ENCODE assay signal across 1 cellular context in the genomic region with DNA sequence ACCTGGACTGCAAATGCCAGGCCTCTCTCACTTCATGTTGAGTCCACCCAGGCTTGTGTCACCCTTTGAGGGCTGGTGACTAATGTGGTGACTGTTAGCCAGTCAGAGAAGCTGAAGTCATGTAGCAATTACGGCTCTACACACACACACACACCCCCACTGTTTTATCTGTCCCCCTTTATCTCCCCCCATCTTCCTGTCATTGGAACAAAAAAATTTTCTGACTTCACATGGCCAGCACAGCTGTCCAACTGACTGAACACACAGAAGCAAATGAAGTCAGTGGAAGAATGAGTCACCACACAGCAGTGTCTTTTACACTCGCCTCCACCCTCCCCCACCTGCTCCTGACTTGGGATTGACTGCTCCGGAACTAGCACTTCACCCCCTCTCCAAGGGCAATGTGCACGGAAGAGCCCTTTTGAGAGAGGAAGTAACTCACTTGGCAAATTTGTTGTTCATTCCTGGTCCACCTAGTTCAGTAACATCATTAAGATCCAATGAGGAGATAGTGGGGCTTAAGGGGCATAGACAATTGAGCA.
TF ChIP-seq lines count a peak whose summit lies in the region.

No MANE protein-coding gene starts in this region.

TF ChIP-seq in HEK293, 187 proteins besides CTCF, POLR2A, EP300 and RAD21 (continued from another document and continues in another):
- TF ChIP-seq, protein P1, sequence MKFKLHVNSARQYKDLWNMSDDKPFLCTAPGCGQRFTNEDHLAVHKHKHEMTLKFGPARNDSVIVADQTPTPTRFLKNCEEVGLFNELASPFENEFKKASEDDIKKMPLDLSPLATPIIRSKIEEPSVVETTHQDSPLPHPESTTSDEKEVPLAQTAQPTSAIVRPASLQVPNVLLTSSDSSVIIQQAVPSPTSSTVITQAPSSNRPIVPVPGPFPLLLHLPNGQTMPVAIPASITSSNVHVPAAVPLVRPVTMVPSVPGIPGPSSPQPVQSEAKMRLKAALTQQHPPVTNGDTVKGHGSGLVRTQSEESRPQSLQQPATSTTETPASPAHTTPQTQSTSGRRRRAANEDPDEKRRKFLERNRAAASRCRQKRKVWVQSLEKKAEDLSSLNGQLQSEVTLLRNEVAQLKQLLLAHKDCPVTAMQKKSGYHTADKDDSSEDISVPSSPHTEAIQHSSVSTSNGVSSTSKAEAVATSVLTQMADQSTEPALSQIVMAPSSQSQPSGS (tag by site-specific recombination; IDR thresholded peaks at IDR 0.05; ENCODE audit: low read depth): peak; percentile 34; the same call in 1 of the 2 replicates
- TF ChIP-seq GLI2 (tag by site-specific recombination; IDR thresholded peaks at IDR 0.05; ENCODE audit: borderline replicate concordance, low read depth): no peak; the same call in 1 of the 2 replicates
- no peak for TF ChIP-seq ZSCAN30 (tag by site-specific recombination; IDR thresholded peaks at IDR 0.05)
- TF ChIP-seq, protein P2, sequence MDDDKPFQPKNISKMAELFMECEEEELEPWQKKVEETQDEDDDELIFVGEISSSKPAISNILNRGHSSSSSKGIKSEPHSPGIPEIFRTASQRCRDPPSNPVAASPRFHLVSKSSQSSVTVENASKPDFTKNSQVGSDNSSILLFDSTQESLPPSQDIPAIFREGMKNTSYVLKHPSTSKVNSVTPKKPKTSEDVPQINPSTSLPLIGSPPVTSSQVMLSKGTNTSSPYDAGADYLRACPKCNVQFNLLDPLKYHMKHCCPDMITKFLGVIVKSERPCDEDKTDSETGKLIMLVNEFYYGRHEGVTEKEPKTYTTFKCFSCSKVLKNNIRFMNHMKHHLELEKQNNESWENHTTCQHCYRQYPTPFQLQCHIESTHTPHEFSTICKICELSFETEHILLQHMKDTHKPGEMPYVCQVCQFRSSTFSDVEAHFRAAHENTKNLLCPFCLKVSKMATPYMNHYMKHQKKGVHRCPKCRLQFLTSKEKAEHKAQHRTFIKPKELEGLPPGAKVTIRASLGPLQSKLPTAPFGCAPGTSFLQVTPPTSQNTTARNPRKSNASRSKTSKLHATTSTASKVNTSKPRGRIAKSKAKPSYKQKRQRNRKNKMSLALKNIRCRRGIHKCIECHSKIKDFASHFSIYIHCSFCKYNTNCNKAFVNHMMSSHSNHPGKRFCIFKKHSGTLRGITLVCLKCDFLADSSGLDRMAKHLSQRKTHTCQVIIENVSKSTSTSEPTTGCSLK (tag by site-specific recombination; IDR thresholded peaks at IDR 0.05): no peak
- TF ChIP-seq ZNF785 (tag by site-specific recombination; IDR thresholded peaks at IDR 0.05): no peak
- no peak for TF ChIP-seq ZNF76 (tag by site-specific recombination; IDR thresholded peaks at IDR 0.05; ENCODE audit: borderline replicate concordance, low read depth)
- TF ChIP-seq, protein P3, sequence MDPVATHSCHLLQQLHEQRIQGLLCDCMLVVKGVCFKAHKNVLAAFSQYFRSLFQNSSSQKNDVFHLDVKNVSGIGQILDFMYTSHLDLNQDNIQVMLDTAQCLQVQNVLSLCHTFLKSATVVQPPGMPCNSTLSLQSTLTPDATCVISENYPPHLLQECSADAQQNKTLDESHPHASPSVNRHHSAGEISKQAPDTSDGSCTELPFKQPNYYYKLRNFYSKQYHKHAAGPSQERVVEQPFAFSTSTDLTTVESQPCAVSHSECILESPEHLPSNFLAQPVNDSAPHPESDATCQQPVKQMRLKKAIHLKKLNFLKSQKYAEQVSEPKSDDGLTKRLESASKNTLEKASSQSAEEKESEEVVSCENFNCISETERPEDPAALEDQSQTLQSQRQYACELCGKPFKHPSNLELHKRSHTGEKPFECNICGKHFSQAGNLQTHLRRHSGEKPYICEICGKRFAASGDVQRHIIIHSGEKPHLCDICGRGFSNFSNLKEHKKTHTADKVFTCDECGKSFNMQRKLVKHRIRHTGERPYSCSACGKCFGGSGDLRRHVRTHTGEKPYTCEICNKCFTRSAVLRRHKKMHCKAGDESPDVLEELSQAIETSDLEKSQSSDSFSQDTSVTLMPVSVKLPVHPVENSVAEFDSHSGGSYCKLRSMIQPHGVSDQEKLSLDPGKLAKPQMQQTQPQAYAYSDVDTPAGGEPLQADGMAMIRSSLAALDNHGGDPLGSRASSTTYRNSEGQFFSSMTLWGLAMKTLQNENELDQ (tag by site-specific recombination; IDR thresholded peaks at IDR 0.05; ENCODE audit: low read depth): no peak
- TF ChIP-seq, protein P4, sequence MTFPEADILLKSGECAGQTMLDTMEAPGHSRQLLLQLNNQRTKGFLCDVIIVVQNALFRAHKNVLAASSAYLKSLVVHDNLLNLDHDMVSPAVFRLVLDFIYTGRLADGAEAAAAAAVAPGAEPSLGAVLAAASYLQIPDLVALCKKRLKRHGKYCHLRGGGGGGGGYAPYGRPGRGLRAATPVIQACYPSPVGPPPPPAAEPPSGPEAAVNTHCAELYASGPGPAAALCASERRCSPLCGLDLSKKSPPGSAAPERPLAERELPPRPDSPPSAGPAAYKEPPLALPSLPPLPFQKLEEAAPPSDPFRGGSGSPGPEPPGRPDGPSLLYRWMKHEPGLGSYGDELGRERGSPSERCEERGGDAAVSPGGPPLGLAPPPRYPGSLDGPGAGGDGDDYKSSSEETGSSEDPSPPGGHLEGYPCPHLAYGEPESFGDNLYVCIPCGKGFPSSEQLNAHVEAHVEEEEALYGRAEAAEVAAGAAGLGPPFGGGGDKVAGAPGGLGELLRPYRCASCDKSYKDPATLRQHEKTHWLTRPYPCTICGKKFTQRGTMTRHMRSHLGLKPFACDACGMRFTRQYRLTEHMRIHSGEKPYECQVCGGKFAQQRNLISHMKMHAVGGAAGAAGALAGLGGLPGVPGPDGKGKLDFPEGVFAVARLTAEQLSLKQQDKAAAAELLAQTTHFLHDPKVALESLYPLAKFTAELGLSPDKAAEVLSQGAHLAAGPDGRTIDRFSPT (tag by site-specific recombination; IDR thresholded peaks at IDR 0.05): peak; percentile 86
- TF ChIP-seq ZNF560 (tag by site-specific recombination; IDR thresholded peaks at IDR 0.05; ENCODE audit: borderline replicate concordance): no peak
- TF ChIP-seq ZBTB7A (tag by site-specific recombination; IDR thresholded peaks at IDR 0.05; ENCODE audit: low read depth): no peak
- TF ChIP-seq, protein P5, sequence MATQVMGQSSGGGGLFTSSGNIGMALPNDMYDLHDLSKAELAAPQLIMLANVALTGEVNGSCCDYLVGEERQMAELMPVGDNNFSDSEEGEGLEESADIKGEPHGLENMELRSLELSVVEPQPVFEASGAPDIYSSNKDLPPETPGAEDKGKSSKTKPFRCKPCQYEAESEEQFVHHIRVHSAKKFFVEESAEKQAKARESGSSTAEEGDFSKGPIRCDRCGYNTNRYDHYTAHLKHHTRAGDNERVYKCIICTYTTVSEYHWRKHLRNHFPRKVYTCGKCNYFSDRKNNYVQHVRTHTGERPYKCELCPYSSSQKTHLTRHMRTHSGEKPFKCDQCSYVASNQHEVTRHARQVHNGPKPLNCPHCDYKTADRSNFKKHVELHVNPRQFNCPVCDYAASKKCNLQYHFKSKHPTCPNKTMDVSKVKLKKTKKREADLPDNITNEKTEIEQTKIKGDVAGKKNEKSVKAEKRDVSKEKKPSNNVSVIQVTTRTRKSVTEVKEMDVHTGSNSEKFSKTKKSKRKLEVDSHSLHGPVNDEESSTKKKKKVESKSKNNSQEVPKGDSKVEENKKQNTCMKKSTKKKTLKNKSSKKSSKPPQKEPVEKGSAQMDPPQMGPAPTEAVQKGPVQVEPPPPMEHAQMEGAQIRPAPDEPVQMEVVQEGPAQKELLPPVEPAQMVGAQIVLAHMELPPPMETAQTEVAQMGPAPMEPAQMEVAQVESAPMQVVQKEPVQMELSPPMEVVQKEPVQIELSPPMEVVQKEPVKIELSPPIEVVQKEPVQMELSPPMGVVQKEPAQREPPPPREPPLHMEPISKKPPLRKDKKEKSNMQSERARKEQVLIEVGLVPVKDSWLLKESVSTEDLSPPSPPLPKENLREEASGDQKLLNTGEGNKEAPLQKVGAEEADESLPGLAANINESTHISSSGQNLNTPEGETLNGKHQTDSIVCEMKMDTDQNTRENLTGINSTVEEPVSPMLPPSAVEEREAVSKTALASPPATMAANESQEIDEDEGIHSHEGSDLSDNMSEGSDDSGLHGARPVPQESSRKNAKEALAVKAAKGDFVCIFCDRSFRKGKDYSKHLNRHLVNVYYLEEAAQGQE (tag by site-specific recombination; IDR thresholded peaks at IDR 0.05): peak; percentile 62; the same call in 1 of the 2 replicates
- TF ChIP-seq ZNF335 (tag by site-specific recombination; conservative IDR thresholded peaks at IDR 0.05): peak; percentile 52; the same call in 1 of the 2 replicates
- peak; percentile 82; the same call in 1 of the 2 replicates for TF ChIP-seq SP7 (tag by site-specific recombination; IDR thresholded peaks at IDR 0.05)
- TF ChIP-seq ZBTB21 (tag by site-specific recombination; IDR thresholded peaks at IDR 0.05): peak; percentile 91
- TF ChIP-seq BCL11A (tag by site-specific recombination; IDR thresholded peaks at IDR 0.05; ENCODE audit: low read depth): no peak
- TF ChIP-seq ZFP41 (tag by site-specific recombination; IDR thresholded peaks at IDR 0.05; ENCODE audit: borderline replicate concordance): no peak
- TF ChIP-seq, protein P6, sequence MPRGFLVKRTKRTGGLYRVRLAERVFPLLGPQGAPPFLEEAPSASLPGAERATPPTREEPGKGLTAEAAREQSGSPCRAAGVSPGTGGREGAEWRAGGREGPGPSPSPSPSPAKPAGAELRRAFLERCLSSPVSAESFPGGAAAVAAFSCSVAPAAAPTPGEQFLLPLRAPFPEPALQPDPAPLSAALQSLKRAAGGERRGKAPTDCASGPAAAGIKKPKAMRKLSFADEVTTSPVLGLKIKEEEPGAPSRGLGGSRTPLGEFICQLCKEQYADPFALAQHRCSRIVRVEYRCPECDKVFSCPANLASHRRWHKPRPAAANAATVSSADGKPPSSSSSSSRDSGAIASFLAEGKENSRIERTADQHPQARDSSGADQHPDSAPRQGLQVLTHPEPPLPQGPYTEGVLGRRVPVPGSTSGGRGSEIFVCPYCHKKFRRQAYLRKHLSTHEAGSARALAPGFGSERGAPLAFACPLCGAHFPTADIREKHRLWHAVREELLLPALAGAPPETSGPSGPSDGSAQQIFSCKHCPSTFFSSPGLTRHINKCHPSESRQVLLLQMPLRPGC (tag by site-specific recombination; IDR thresholded peaks at IDR 0.05): peak; percentile 84
- TF ChIP-seq HOXD13 (CRISPR knock-in tag; IDR thresholded peaks at IDR 0.05; ENCODE audit: borderline replicate concordance): no peak
- TF ChIP-seq ZNF830 (tag by site-specific recombination; IDR thresholded peaks at IDR 0.05; ENCODE audit: low read depth): no peak
- TF ChIP-seq REPIN1 (tag by site-specific recombination; IDR thresholded peaks at IDR 0.05; ENCODE audit: low read depth): no peak
- TF ChIP-seq ZNF707 (tag by site-specific recombination; IDR thresholded peaks at IDR 0.05): no peak
- TF ChIP-seq ZEB2 (tag by site-specific recombination; IDR thresholded peaks at IDR 0.05): peak; percentile 98
- no peak for TF ChIP-seq ZNF48 (tag by site-specific recombination; IDR thresholded peaks at IDR 0.05)
- no peak for TF ChIP-seq HOXC10 (CRISPR knock-in tag; IDR thresholded peaks at IDR 0.05)
- TF ChIP-seq, protein P7, sequence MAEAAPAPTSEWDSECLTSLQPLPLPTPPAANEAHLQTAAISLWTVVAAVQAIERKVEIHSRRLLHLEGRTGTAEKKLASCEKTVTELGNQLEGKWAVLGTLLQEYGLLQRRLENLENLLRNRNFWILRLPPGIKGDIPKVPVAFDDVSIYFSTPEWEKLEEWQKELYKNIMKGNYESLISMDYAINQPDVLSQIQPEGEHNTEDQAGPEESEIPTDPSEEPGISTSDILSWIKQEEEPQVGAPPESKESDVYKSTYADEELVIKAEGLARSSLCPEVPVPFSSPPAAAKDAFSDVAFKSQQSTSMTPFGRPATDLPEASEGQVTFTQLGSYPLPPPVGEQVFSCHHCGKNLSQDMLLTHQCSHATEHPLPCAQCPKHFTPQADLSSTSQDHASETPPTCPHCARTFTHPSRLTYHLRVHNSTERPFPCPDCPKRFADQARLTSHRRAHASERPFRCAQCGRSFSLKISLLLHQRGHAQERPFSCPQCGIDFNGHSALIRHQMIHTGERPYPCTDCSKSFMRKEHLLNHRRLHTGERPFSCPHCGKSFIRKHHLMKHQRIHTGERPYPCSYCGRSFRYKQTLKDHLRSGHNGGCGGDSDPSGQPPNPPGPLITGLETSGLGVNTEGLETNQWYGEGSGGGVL (tag by site-specific recombination; IDR thresholded peaks at IDR 0.05): peak; percentile 97
- no peak for TF ChIP-seq ZNF837 (tag by site-specific recombination; IDR thresholded peaks at IDR 0.05)
- TF ChIP-seq ZSCAN16 (tag by site-specific recombination; IDR thresholded peaks at IDR 0.05): no peak
- no peak for TF ChIP-seq SALL2 (tag by site-specific recombination; IDR thresholded peaks at IDR 0.05; ENCODE audit: borderline replicate concordance)
- no peak for TF ChIP-seq ZNF549 (tag by site-specific recombination; IDR thresholded peaks at IDR 0.05)
- no peak for TF ChIP-seq MYNN (tag by site-specific recombination; IDR thresholded peaks at IDR 0.05; ENCODE audit: borderline replicate concordance)
- TF ChIP-seq ZNF140 (tag by site-specific recombination; IDR thresholded peaks at IDR 0.05): peak; percentile 78
- TF ChIP-seq ZNF221 (tag by site-specific recombination; IDR thresholded peaks at IDR 0.05; ENCODE audit: borderline replicate concordance): no peak
- peak; percentile 94 for TF ChIP-seq ZNF324 (tag by site-specific recombination; IDR thresholded peaks at IDR 0.05)
- peak; percentile 93 for TF ChIP-seq ZNF473 (tag by site-specific recombination; IDR thresholded peaks at IDR 0.05)
- peak; percentile 60; the same call in 1 of the 2 replicates for TF ChIP-seq TRIM28 (IDR thresholded peaks at IDR 0.05; ENCODE audit: borderline replicate concordance, low read length)
- TF ChIP-seq, protein P8, sequence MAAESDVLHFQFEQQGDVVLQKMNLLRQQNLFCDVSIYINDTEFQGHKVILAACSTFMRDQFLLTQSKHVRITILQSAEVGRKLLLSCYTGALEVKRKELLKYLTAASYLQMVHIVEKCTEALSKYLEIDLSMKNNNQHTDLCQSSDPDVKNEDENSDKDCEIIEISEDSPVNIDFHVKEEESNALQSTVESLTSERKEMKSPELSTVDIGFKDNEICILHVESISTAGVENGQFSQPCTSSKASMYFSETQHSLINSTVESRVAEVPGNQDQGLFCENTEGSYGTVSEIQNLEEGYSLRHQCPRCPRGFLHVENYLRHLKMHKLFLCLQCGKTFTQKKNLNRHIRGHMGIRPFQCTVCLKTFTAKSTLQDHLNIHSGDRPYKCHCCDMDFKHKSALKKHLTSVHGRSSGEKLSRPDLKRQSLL (tag by site-specific recombination; IDR thresholded peaks at IDR 0.05): no peak
- TF ChIP-seq, protein P9, sequence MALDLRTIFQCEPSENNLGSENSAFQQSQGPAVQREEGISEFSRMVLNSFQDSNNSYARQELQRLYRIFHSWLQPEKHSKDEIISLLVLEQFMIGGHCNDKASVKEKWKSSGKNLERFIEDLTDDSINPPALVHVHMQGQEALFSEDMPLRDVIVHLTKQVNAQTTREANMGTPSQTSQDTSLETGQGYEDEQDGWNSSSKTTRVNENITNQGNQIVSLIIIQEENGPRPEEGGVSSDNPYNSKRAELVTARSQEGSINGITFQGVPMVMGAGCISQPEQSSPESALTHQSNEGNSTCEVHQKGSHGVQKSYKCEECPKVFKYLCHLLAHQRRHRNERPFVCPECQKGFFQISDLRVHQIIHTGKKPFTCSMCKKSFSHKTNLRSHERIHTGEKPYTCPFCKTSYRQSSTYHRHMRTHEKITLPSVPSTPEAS (tag by site-specific recombination; IDR thresholded peaks at IDR 0.05): peak; percentile 69
